12 cellular contexts compared by ENCODE assay signal in genomic region chr11:441043-441417, GRCh38. TPM values are rescaled to one million over a fixed set of nuclear protein-coding genes. Genes with fewer than 3 reads are reported as not detected.
DNase-seq lines count a peak whose midpoint lies in the region; ATAC-seq and TF ChIP-seq lines count a peak whose summit lies in the region.
"Had no signal": no experiment of that assay in that cellular context is flagged by ENCODE, and none has a peak within 500 bp of the region (broad histone marks: within the 10 kb centered on the region; RNA-seq: fewer than 3 reads in every experiment).

No MANE protein-coding gene starts in this region.

- POLR2A ChIA-PET in PC-3 (lab: Charles Lee; ENCODE audit: unreplicated experiment): no interaction called here

- TF ChIP-seq CTCF in GM12864 (IDR thresholded peaks at IDR 0.05; ENCODE audit: low read depth, low read length, missing control alignments): no peak
- no peak for TF ChIP-seq CTCF in PC-3 (conservative IDR thresholded peaks at IDR 0.05; ENCODE audit: low read depth, low read length)
- TF ChIP-seq CTCF in progenitor cell of endocrine pancreas (IDR thresholded peaks at IDR 0.05; ENCODE audit: unreplicated experiment): no peak

- H3K27ac Mint-ChIP-seq in progenitor cell of endocrine pancreas: no peak overlapping the region

- H3K9ac ChIP-seq in PC-3 (ENCODE audit: low read length): no peak overlapping the region; the same call in 1 of the 2 replicates

- H3K79me2 ChIP-seq in PC-3 (ENCODE audit: low read length): 0 out of 2 replicates have a peak, but pooled peaks cover 17% of the 10 kb centered on the region

- no peaks in the 10 kb centered on the region for H3K9me2 ChIP-seq in PC-3 (replicated peaks; ENCODE audit: low read length)

- CTCF ChIA-PET in PC-3 (lab: Charles Lee): no interaction called here

- no peaks in the 10 kb centered on the region for H3K36me3 ChIP-seq in PC-3 (ENCODE audit: low read depth, low read length)
- H3K36me3 ChIP-seq in effector memory CD4-positive, alpha-beta T cell (ENCODE audit: control insufficient read depth, insufficient read depth, low read length): no peaks in the 10 kb centered on the region

- no peaks in the 10 kb centered on the region for H3K9me3 Mint-ChIP-seq in progenitor cell of endocrine pancreas (ENCODE audit: low read depth)

- BruUV-seq in PC-3 (replicated peaks; lab: Mats Ljungman, UMichigan): no TSS peak

- H3K36me3 Mint-ChIP-seq in progenitor cell of endocrine pancreas (ENCODE audit: insufficient read depth): no peaks in the 10 kb centered on the region

- H3K4me2 ChIP-seq in PC-3 (ENCODE audit: low read length): peak overlapping the region; percentile 92

- peaks cover 15% of the 10 kb centered on the region for H3K4me1 ChIP-seq in PC-3 (ENCODE audit: insufficient read depth, low read length)
- H3K4me1 ChIP-seq in effector memory CD4-positive, alpha-beta T cell (ENCODE audit: control insufficient read depth, insufficient read depth, low read length, poor library complexity, severe bottlenecking): peaks cover 32% of the 10 kb centered on the region

- intact Hi-C loops in PC-3 (cut with micrococcal nuclease): loop anchor here (10.0 kb wide), 2 partner anchors 46 to 136 kb away; partner anchors contain the start of genes IFITM2 and PKP3

- H3F3A ChIP-seq in PC-3 (ENCODE audit: low read length, unreplicated experiment): no peaks in the 10 kb centered on the region

- H3K27me3 Mint-ChIP-seq in progenitor cell of endocrine pancreas: peaks cover 3% of the 10 kb centered on the region

- no peaks in the 10 kb centered on the region for H3K27me3 ChIP-seq in PC-3 (ENCODE audit: low read length)
- H3K27me3 ChIP-seq in effector memory CD4-positive, alpha-beta T cell (replicated peaks; ENCODE audit: control insufficient read depth, insufficient read depth, low read length, poor library complexity, severe bottlenecking): no peaks in the 10 kb centered on the region

- no peak overlapping the region for H3K27ac ChIP-seq in PC-3 (ENCODE audit: low read length)
- peak overlapping the region; percentile 67 for H3K27ac ChIP-seq in effector memory CD4-positive, alpha-beta T cell (ENCODE audit: insufficient read depth, low read length, poor library complexity, severe bottlenecking)
- no peak overlapping the region for H3K27ac ChIP-seq in substantia nigra (ENCODE audit: low read depth, low read length, poor library complexity, severe bottlenecking)

- H4K20me1 ChIP-seq in PC-3 (ENCODE audit: low read length): no peaks in the 10 kb centered on the region

- ATAC-seq in PC-3: no peak

- H3K9me3 ChIP-seq in PC-3 (ENCODE audit: low read length): no peaks in the 10 kb centered on the region
- no peaks in the 10 kb centered on the region for H3K9me3 ChIP-seq in effector memory CD4-positive, alpha-beta T cell (ENCODE audit: control insufficient read depth, low read length)

- H3K4me3 ChIP-seq in GM12864 (ENCODE audit: low read depth, low read length): peak overlapping the region; percentile 68
- peak overlapping the region; percentile 79 for H3K4me3 ChIP-seq in PC-3 (ENCODE audit: low read length)
- peak overlapping the region; percentile 71 for H3K4me3 ChIP-seq in effector memory CD4-positive, alpha-beta T cell (ENCODE audit: insufficient read depth, low read depth, low read length, poor library complexity, severe bottlenecking)

- H3K4me3 Mint-ChIP-seq in progenitor cell of endocrine pancreas (ENCODE audit: low read depth): peak overlapping the region; percentile 41

- DNase-seq in GM12864 (ENCODE audit: low read depth) (no peak), PC-3 (no peak), progenitor cell of endocrine pancreas (ENCODE audit: low spot score, unreplicated experiment) (no peak), NCI-H524 treated with DMSO at 0.1 percent for 48 hours (lab: John Stamatoyannopoulos, UW) (no peak), NCI-H446 (lab: John Stamatoyannopoulos, UW) (no peak), substantia nigra (lab: John Stamatoyannopoulos, UW) (no peak)
- DNase-seq in effector memory CD4-positive, alpha-beta T cell: no peak
- DNase-seq: GDM1; midbrain; NK-92 treated with Interleukin-12 subunit alpha and Interleukin-12 subunit beta, amount 100 ng/mL, for 24 hours had no signal

- H3K4me1 Mint-ChIP-seq in progenitor cell of endocrine pancreas (ENCODE audit: low read depth): peaks cover 3% of the 10 kb centered on the region

- H2AFZ ChIP-seq in PC-3 (ENCODE audit: low read length): peak overlapping the region; percentile 55; the same call in 1 of the 2 replicates

RNA-seq across cellular contexts. Expression of gene ANO9, which starts 0.8 kb away (rescaled TPM):
- total RNA-seq in PC-3 (2014; rRNA removed) (16.6 and 22.5 TPM in 2 replicates), progenitor cell of endocrine pancreas (31.0 and 34.6 TPM in 2 replicates)
- total RNA-seq: fibroblast of villous mesenchyme, LHCN-M2 had no signal

RNA-seq across cellular contexts. Expression of gene PTDSS2, which starts 9.0 kb away (rescaled TPM):
- 53.0 and 91.0 TPM in 2 replicates for total RNA-seq in PC-3 (2014; rRNA removed)
- total RNA-seq in progenitor cell of endocrine pancreas: 48.2 and 50.4 TPM in 2 replicates

RNA-seq across cellular contexts. Expression of gene SIGIRR, which starts 26.2 kb away (rescaled TPM):
- total RNA-seq in PC-3 (2014; rRNA removed) (85.4 and 112 TPM in 2 replicates), progenitor cell of endocrine pancreas (111 and 117 TPM in 2 replicates)

RNA-seq across cellular contexts. Expression of gene PKP3, which starts 47.0 kb away (rescaled TPM):
- total RNA-seq in PC-3 (2014; rRNA removed) (218 and 222 TPM in 2 replicates), progenitor cell of endocrine pancreas (55.9 and 56.9 TPM in 2 replicates)
